Comparison of ENCODE assay signal across 10 cellular contexts in genomic region chr18:60247103-60247502, GRCh38.
DNase-seq lines count a peak whose midpoint lies in the region; ATAC-seq, FAIRE-seq and TF ChIP-seq lines count a peak whose summit lies in the region.
"Had no signal": no experiment of that assay in that cellular context is flagged by ENCODE, and none has a peak within 500 bp of the region (broad histone marks: within the 10 kb centered on the region; RNA-seq: fewer than 3 reads in every experiment).

No MANE protein-coding gene starts in this region.

- no peak for DNase-seq in GM12891 (ENCODE audit: insufficient read length, low spot score)
- DNase-seq in HTR-8/SVneo (ENCODE audit: insufficient read length, low spot score) = no peak
- DNase-seq in HPDE6-E6E7 (ENCODE audit: extremely low spot score) = no peak
- DNase-seq in DMS53 (lab: John Stamatoyannopoulos, UW) = no peak
- no peak for DNase-seq in retina
- DNase-seq: NCI-H526 had no signal

- no peak for TF ChIP-seq POLR2A in GM12891 (IDR thresholded peaks at IDR 0.05; ENCODE audit: low read depth, low read length)

- FAIRE-seq in GM12891 (lab: Jason Lieb, UNC) (no peak), HTR-8/SVneo (lab: Jason Lieb, UNC) (no peak)

- ATAC-seq in GM19467 (IDR thresholded peaks at IDR 0.05; ENCODE audit: unreplicated experiment) = peak; percentile 67
- ATAC-seq in HG02885 (IDR thresholded peaks at IDR 0.05; ENCODE audit: poor library complexity, unreplicated experiment) = peak; percentile 75
- ATAC-seq in HG03558 (IDR thresholded peaks at IDR 0.05; ENCODE audit: extremely low read depth, unreplicated experiment) = peak; percentile 76
- ATAC-seq: activated CD4-positive, CD25-positive, alpha-beta regulatory T cell treated with anti-CD3 and anti-CD28 coated beads, Interleukin-2, amount 50 U/mL, for 24 hours had no signal

TF ChIP-seq in GM12891, 5 proteins besides CTCF, POLR2A, EP300 and RAD21:
- TF ChIP-seq SPI1 (IDR thresholded peaks at IDR 0.05; ENCODE audit: low read depth, low read length) (peak; percentile 90), POU2F2 (IDR thresholded peaks at IDR 0.05; ENCODE audit: low read depth, low read length) (no peak)
TF ChIP-seq in GM12891: peak in this region for 1.
